In the genomic region with DNA sequence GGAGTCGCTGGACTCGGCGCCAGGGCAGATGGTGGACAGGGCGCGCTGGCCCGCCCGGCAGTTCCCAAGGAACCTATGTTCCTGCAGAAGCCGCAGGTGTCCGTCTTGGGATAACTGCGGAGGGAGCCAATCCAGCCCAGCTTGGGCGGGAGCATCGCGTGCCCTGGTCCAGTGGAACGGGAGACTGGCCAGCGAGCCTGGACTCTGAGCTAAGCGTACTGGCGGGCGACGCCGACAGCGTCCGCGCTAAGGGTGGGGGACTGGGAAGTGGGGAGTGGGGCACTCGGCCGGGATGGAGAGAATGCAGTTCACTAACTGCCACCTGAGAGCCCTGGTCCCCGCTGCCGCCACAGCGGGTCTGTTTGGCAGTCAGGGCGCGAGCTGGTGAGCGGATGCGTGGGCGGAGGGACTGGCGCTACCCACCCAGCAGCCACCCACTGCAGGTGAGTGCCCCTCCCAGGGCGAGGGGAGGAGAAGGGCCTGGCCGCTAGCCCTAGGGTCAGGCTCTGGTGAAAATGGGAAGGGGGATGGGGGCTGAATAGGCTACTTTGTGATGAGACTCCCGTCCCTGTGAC, we compare ENCODE assay signal across 8 cellular contexts. TPM values are rescaled to one million over a fixed set of nuclear protein-coding genes. Genes with fewer than 3 reads are reported as not detected.
DNase-seq lines count a peak whose midpoint lies in the region; ATAC-seq and TF ChIP-seq lines count a peak whose summit lies in the region.

No MANE protein-coding gene starts in this region.

- ATAC-seq in HG03045 (IDR thresholded peaks at IDR 0.05; ENCODE audit: unreplicated experiment): no peak

- peaks cover 27% of the 10 kb centered on the region for H3K4me1 Mint-ChIP-seq in activated CD4-positive, alpha-beta memory T cell treated with anti-CD3 and anti-CD28 coated beads, Interleukin-2, amount 10 ng/mL, durations not matched to agents 7 days and 5 days

- H3K9me3 Mint-ChIP-seq in activated CD4-positive, alpha-beta memory T cell treated with anti-CD3 and anti-CD28 coated beads, Interleukin-2, amount 10 ng/mL, durations not matched to agents 7 days and 5 days: no peaks in the 10 kb centered on the region

- TF ChIP-seq CTCF in fibroblast of pulmonary artery (IDR thresholded peaks at IDR 0.05; ENCODE audit: low read length, missing control alignments): no peak

- H3K4me3 ChIP-seq in fibroblast of pulmonary artery (replicated peaks; ENCODE audit: low read depth, low read length): peak overlapping the region; percentile 60
- peak overlapping the region; percentile 69 for H3K4me3 ChIP-seq in rectal smooth muscle tissue (ENCODE audit: low read length)

- H3K27me3 ChIP-seq in rectal smooth muscle tissue (ENCODE audit: control insufficient read depth, insufficient read depth, low read length): peaks cover 6% of the 10 kb centered on the region

- H3K27ac Mint-ChIP-seq in activated CD4-positive, alpha-beta memory T cell treated with anti-CD3 and anti-CD28 coated beads, Interleukin-2, amount 10 ng/mL, durations not matched to agents 7 days and 5 days: no peak overlapping the region

- H3K36me3 Mint-ChIP-seq in activated CD4-positive, alpha-beta memory T cell treated with anti-CD3 and anti-CD28 coated beads, Interleukin-2, amount 10 ng/mL, durations not matched to agents 7 days and 5 days (ENCODE audit: low read depth): no peaks in the 10 kb centered on the region

- peak overlapping the region; percentile 77 for H3K4me3 Mint-ChIP-seq in activated CD4-positive, alpha-beta memory T cell treated with anti-CD3 and anti-CD28 coated beads, Interleukin-2, amount 10 ng/mL, durations not matched to agents 7 days and 5 days

- in situ Hi-C loops in G401 (cut with HindIII; ENCODE audit: low sequenced_read_pairs): no loop called here

- H3K27me3 Mint-ChIP-seq in activated CD4-positive, alpha-beta memory T cell treated with anti-CD3 and anti-CD28 coated beads, Interleukin-2, amount 10 ng/mL, durations not matched to agents 7 days and 5 days: peaks cover 24% of the 10 kb centered on the region

- H3K9ac ChIP-seq in rectal smooth muscle tissue (ENCODE audit: low read length): no peak overlapping the region

- POLR2A ChIA-PET in activated CD4-positive, alpha-beta memory T cell treated with anti-CD3 and anti-CD28 coated beads, Interleukin-2, amount 10 ng/mL, durations not matched to agents 7 days and 5 days (lab: Charles Lee): no interaction called here

- no peak overlapping the region for H3K27ac ChIP-seq in rectal smooth muscle tissue (ENCODE audit: low read depth, low read length)

- no peaks in the 10 kb centered on the region for H3K4me1 ChIP-seq in rectal smooth muscle tissue (ENCODE audit: control insufficient read depth, insufficient read depth, low read length)

- no peaks in the 10 kb centered on the region for H3K36me3 ChIP-seq in rectal smooth muscle tissue (ENCODE audit: control insufficient read depth, insufficient read depth, low read length)

- peak; percentile 34 for DNase-seq in G401 (ENCODE audit: low spot score)
- DNase-seq in activated CD4-positive, alpha-beta memory T cell treated with anti-CD3 and anti-CD28 coated beads, Interleukin-2, amount 10 ng/mL, durations not matched to agents 7 days and 5 days: peak; percentile 20
- peak; percentile 17 for DNase-seq in fibroblast of pulmonary artery (ENCODE audit: low read depth)
- no peak for DNase-seq in T1000 (lab: John Stamatoyannopoulos, UW)
- no peak for DNase-seq in medulla oblongata (ENCODE audit: extremely low spot score)
- DNase-seq in midbrain (lab: John Stamatoyannopoulos, UW): no peak

- CTCF ChIA-PET in activated CD4-positive, alpha-beta memory T cell treated with anti-CD3 and anti-CD28 coated beads, Interleukin-2, amount 10 ng/mL, durations not matched to agents 7 days and 5 days (lab: Charles Lee): interaction anchor here (1.1 kb wide), 2 partner anchors 49 to 121 kb away, joined by 3 read pairs; no protein-coding TSS in a partner anchor

RNA-seq across cellular contexts. Expression of gene MAMLD1, which starts 1.3 kb away (rescaled TPM):
- total RNA-seq in G401 (2014; rRNA removed; shearing (Covaris generic)): not detected in 2 replicates
- total RNA-seq in activated CD4-positive, alpha-beta memory T cell treated with anti-CD3 and anti-CD28 coated beads, Interleukin-2, amount 10 ng/mL, durations not matched to agents 7 days and 5 days: 1 to 10 TPM; 5.1 to 5.6 TPM

Comparison
In these comparisons a context has a peak if more than half of its experiments do, and no peak if none do; other contexts are left out.
1. DNase-seq: peak in G401 (single experiment), activated CD4-positive, alpha-beta memory T cell treated with anti-CD3 and anti-CD28 coated beads, Interleukin-2, amount 10 ng/mL, durations not matched to agents 7 days and 5 days (single experiment) and fibroblast of pulmonary artery (single experiment); none in T1000 (single experiment), medulla oblongata (single experiment) and midbrain (single experiment).